1 cellular context compared by ENCODE assay signal in genomic region chr11:57530215-57530595, GRCh38.
TF ChIP-seq lines count a peak whose summit lies in the region.

No MANE protein-coding gene starts in this region.

TF ChIP-seq in GM12878, 131 proteins besides CTCF, POLR2A, EP300 and RAD21:
- peak; percentile 88 for TF ChIP-seq ESRRA (IDR thresholded peaks at IDR 0.05; ENCODE audit: low read length)
- peak; percentile 60; the same call in 1 of the 2 replicates for TF ChIP-seq SMARCA5 (IDR thresholded peaks at IDR 0.05)
- no peak for TF ChIP-seq CBX5 (IDR thresholded peaks at IDR 0.05; ENCODE audit: low read depth)
